Comparison of ENCODE assay signal across 25 cellular contexts in the genomic region with DNA sequence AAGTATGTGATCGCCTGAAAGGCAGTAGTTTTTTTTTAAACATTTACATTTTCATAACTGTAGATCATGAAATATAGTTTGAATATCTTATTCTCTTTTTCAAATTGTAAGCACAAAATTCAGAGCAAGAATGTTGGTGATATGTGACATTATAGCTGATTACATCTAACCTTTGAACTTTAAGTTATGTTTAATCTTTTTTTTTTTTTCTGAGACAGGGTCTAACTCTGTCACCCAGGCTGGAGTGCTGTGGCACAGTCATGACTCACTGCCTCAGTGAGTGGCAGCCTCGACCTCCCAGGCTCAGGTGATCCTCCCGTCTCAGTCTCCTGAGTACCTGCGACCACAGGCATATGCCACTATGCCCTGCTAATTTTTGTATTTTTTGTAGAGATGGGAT.
DNase-seq lines count a peak whose midpoint lies in the region; ATAC-seq, FAIRE-seq and TF ChIP-seq lines count a peak whose summit lies in the region.
"Had no signal": no experiment of that assay in that cellular context is flagged by ENCODE, and none has a peak within 500 bp of the region (broad histone marks: within the 10 kb centered on the region; RNA-seq: fewer than 3 reads in every experiment).

No MANE protein-coding gene starts in this region.

- H3K23ac ChIP-seq in H1 (ENCODE audit: insufficient read length), result no peak overlapping the region

- no peak overlapping the region for H2AK5ac ChIP-seq in H1 (ENCODE audit: low read depth, low read length)

- no peak overlapping the region for H3K4ac ChIP-seq in H1 (replicated peaks; ENCODE audit: insufficient read length, low read depth, low read length)

- no peak for TF ChIP-seq RAD21 in A549 (conservative IDR thresholded peaks at IDR 0.05 in 1 of 2, IDR thresholded peaks at IDR 0.05 in 1 of 2)
- no peak for TF ChIP-seq RAD21 in H1 (IDR thresholded peaks at IDR 0.05 in 1 of 2, conservative IDR thresholded peaks at IDR 0.05 in 1 of 2; ENCODE audit: low read depth in 2 of 2, low read length in 2 of 2)

- no peak overlapping the region for H2BK5ac ChIP-seq in H1 (ENCODE audit: low read depth, low read length)

- H4K20me1 ChIP-seq in PC-3 (ENCODE audit: low read length) (no peaks in the 10 kb centered on the region), H1 (replicated peaks in 1 of 2; ENCODE audit: control insufficient read depth in 1 of 2, insufficient read depth in 2 of 2, low read length in 2 of 2) (peaks cover 0 to 2% of the 10 kb centered on the region in 2 experiments), neural progenitor cell (ENCODE audit: low read depth) (peaks cover 4% of the 10 kb centered on the region)

- peaks cover 50% of the 10 kb centered on the region for H3K4me1 Mint-ChIP-seq in neural progenitor cell
- peaks cover 0 to 1% of the 10 kb centered on the region in 2 donors for H3K4me1 Mint-ChIP-seq in immature natural killer cell
- H3K4me1 Mint-ChIP-seq: T-helper 17 cell had no signal

- H3K36me3 ChIP-seq in PC-3 (ENCODE audit: low read depth, low read length) (no peaks in the 10 kb centered on the region), H1 (ENCODE audit: control insufficient read depth in 2 of 4, insufficient read depth in 4 of 4, low read length in 3 of 4) (peaks cover 0 to 6% (median 0%) of the 10 kb centered on the region in 4 experiments; a peak in 1 of 8 replicates), neural progenitor cell (no peaks in the 10 kb centered on the region), BE2C (no peaks in the 10 kb centered on the region)
- H3K36me3 ChIP-seq: neutrophil had no signal

- H3K56ac ChIP-seq in H1 (replicated peaks; ENCODE audit: insufficient read length, low read depth, low read length), result no peak overlapping the region

- H2BK20ac ChIP-seq in H1 (ENCODE audit: low read length), result no peak overlapping the region

- TF ChIP-seq CTCF in A549 (IDR thresholded peaks at IDR 0.05), result no peak
- no peak for TF ChIP-seq CTCF in PC-3 (conservative IDR thresholded peaks at IDR 0.05; ENCODE audit: low read depth, low read length)
- no peak for TF ChIP-seq CTCF in H1 (IDR thresholded peaks at IDR 0.05; ENCODE audit: control extremely low read depth in 1 of 3, insufficient read depth in 1 of 3, low read depth in 1 of 3, low read length in 3 of 3)
- no peak for TF ChIP-seq CTCF in neural progenitor cell (IDR thresholded peaks at IDR 0.05)
- TF ChIP-seq CTCF in BE2C (IDR thresholded peaks at IDR 0.05; ENCODE audit: low read depth, low read length), result no peak

- no peak overlapping the region for H2BK15ac ChIP-seq in H1 (ENCODE audit: low read length)

- H3K27me3 ChIP-seq in PC-3 (ENCODE audit: low read length) (no peaks in the 10 kb centered on the region), H1 (replicated peaks in 1 of 4; ENCODE audit: control insufficient read depth in 3 of 4, extremely low read depth in 1 of 4, insufficient read depth in 3 of 4, low read length in 3 of 4) (peaks cover 0 to 18% (median 11%) of the 10 kb centered on the region in 4 experiments; a peak in 6 of 7 replicates), neural progenitor cell (no peaks in the 10 kb centered on the region), BE2C (peaks cover 23% of the 10 kb centered on the region)

- H3K4me3 Mint-ChIP-seq in neural progenitor cell (peak overlapping the region; percentile 90), immature natural killer cell (no peak overlapping the region)
- H3K4me3 Mint-ChIP-seq: CD4-positive, alpha-beta T cell; stimulated activated naive B cell treated with anti-CD40 and anti-IgM and Interleukin-4, amounts not matched to agents 10 μg/mL and 1 μg/mL and 100 μg/mL, for 72 hours; T-helper 17 cell had no signal

- FAIRE-seq in A549 (lab: Jason Lieb, UNC) (no peak), H1 (lab: Jason Lieb, UNC) (no peak)
- FAIRE-seq: A204.1, urothelium cell line had no signal

- no peak for TF ChIP-seq EP300 in A549 (IDR thresholded peaks at IDR 0.05)
- no peak for TF ChIP-seq EP300 in H1 (IDR thresholded peaks at IDR 0.05; ENCODE audit: borderline replicate concordance in 1 of 2, low read depth in 2 of 2, low read length in 2 of 2)

- no peak overlapping the region for H2BK120ac ChIP-seq in H1 (replicated peaks; ENCODE audit: low read depth, low read length)

- no peak overlapping the region for H3K14ac ChIP-seq in H1 (ENCODE audit: insufficient read length)

- DNase-seq in A549 (ENCODE audit: low read depth in 1 of 2, low spot score in 1 of 2) (no peak), PC-3 (no peak), H1 (ENCODE audit: low read depth in 1 of 2, low spot score in 2 of 2) (no peak), neural progenitor cell (ENCODE audit: low spot score) (no peak), BE2C (no peak), immature natural killer cell (no peak)
- DNase-seq in stimulated activated CD8-positive, alpha-beta memory T cell treated with anti-CD3 and anti-CD28 coated beads, Interleukin-4, amount 100 ng/mL, for 48 hours, result no peak
- DNase-seq: activated CD4-positive, alpha-beta T cell treated with anti-CD3 and anti-CD28 coated beads, Interleukin-2, amount 50 U/mL, for 48 hours; activated naive CD4-positive, alpha-beta T cell treated with Interleukin-2 at 50 U/mL for 16 hours; activated T-cell treated with anti-CD3 and anti-CD28 coated beads, Interleukin-2, amount 50 U/mL, for 72 hours; CD4-positive, alpha-beta T cell; hippocampal formation; left colon; MV-4-11; NCI-H1436; NCI-H226; NCI-H526 treated with DMSO at 0.1 percent for 48 hours; NK-92 treated with Interleukin-12 subunit alpha and Interleukin-12 subunit beta, amount 100 ng/mL, for 24 hours; stimulated activated naive B cell treated with anti-CD40 and anti-IgM and Interleukin-4, amounts not matched to agents 10 μg/mL and 1 μg/mL and 100 μg/mL, for 72 hours; T-helper 17 cell had no signal

- no TSS peak for BruUV-seq in PC-3 (replicated peaks; lab: Mats Ljungman, UMichigan)

- H3K23me2 ChIP-seq in H1 (ENCODE audit: low read depth, low read length), result peaks cover 15% of the 10 kb centered on the region; the same call in 1 of the 2 replicates

- H3K4me1 ChIP-seq in A549, result peaks cover 29% of the 10 kb centered on the region
- H3K4me1 ChIP-seq in PC-3 (ENCODE audit: insufficient read depth, low read length), result peaks cover 34% of the 10 kb centered on the region
- peaks cover 0 to 6% (median 3%) of the 10 kb centered on the region in 4 experiments; a peak in 4 of 7 replicates for H3K4me1 ChIP-seq in H1 (replicated peaks in 1 of 4; ENCODE audit: control insufficient read depth in 3 of 4, insufficient read depth in 4 of 4, low read length in 3 of 4)
- H3K4me1 ChIP-seq in neural progenitor cell, result peaks cover 25% of the 10 kb centered on the region
- H3K4me1 ChIP-seq in BE2C, result no peaks in the 10 kb centered on the region

- H3F3A ChIP-seq in PC-3 (ENCODE audit: low read length, unreplicated experiment) (no peaks in the 10 kb centered on the region), neural progenitor cell (ENCODE audit: low read depth) (peaks cover 48% of the 10 kb centered on the region)

- H3K9me3 ChIP-seq in A549, result no peaks in the 10 kb centered on the region
- H3K9me3 ChIP-seq in PC-3 (ENCODE audit: low read length), result no peaks in the 10 kb centered on the region
- H3K9me3 ChIP-seq in H1 (ENCODE audit: insufficient read depth in 2 of 2, low read depth in 1 of 2, low read length in 1 of 2), result no peaks in the 10 kb centered on the region
- no peaks in the 10 kb centered on the region for H3K9me3 ChIP-seq in neural progenitor cell (ENCODE audit: low read depth)
- no peaks in the 10 kb centered on the region for H3K9me3 ChIP-seq in BE2C
- H3K9me3 ChIP-seq: neutrophil had no signal

- TF ChIP-seq POLR2A in A549 (IDR thresholded peaks at IDR 0.05; ENCODE audit: low read length), result no peak
- no peak for TF ChIP-seq POLR2A in H1 (IDR thresholded peaks at IDR 0.05; ENCODE audit: control extremely low read depth in 1 of 2, low read depth in 2 of 2, low read length in 2 of 2)

- H4K8ac ChIP-seq in H1 (ENCODE audit: extremely low read depth, insufficient read depth, low read length), result no peak overlapping the region

- H3K18ac ChIP-seq in H1 (ENCODE audit: extremely low read depth, low read length), result no peak overlapping the region

- H4K5ac ChIP-seq in H1 (ENCODE audit: insufficient read length, low read depth, low read length), result no peak overlapping the region

- H2BK12ac ChIP-seq in H1 (ENCODE audit: low read depth, low read length), result 0 out of 2 replicates have a peak overlapping the region, but pooled peaks have one; percentile 30

- H3K4me3 ChIP-seq in A549 (no peak overlapping the region), PC-3 (ENCODE audit: low read length) (no peak overlapping the region), H1 (ENCODE audit: extremely low read depth in 1 of 4, insufficient read depth in 2 of 4, low read depth in 3 of 4, low read length in 4 of 4) (no peak overlapping the region), neural progenitor cell (no peak overlapping the region), BE2C (ENCODE audit: low read depth, low read length) (no peak overlapping the region)

- no peaks in the 10 kb centered on the region for H3K79me1 ChIP-seq in H1 (ENCODE audit: low read depth, low read length)

- H3K27ac Mint-ChIP-seq in neural progenitor cell, result peak overlapping the region; percentile 93
- H3K27ac Mint-ChIP-seq in immature natural killer cell, result no peak overlapping the region
- H3K27ac Mint-ChIP-seq: activated T-cell treated with anti-CD3 and anti-CD28 coated beads, Interleukin-2, amount 50 U/mL, for 72 hours; CD4-positive, alpha-beta T cell; T-helper 17 cell had no signal

- no peak overlapping the region for H4K91ac ChIP-seq in H1 (replicated peaks; ENCODE audit: insufficient read length, low read length)

- H2AFZ ChIP-seq in PC-3 (ENCODE audit: low read length), result no peak overlapping the region
- no peak overlapping the region for H2AFZ ChIP-seq in H1 (ENCODE audit: low read length)
- no peak overlapping the region for H2AFZ ChIP-seq in neural progenitor cell (replicated peaks)

- peak overlapping the region; percentile 77; the same call in 1 of the 2 replicates for H3K9ac ChIP-seq in PC-3 (ENCODE audit: low read length)
- H3K9ac ChIP-seq in H1 (replicated peaks in 1 of 4; ENCODE audit: extremely low read depth in 1 of 4, low read depth in 3 of 4, low read length in 3 of 4), result no peak overlapping the region
- H3K9ac ChIP-seq in neural progenitor cell, result no peak overlapping the region

- H3K9me3 Mint-ChIP-seq in neural progenitor cell (peaks cover 22% of the 10 kb centered on the region), immature natural killer cell (peaks cover 0 to 6% (median under 1%) of the 10 kb centered on the region in 6 donors)
- H3K9me3 Mint-ChIP-seq: activated T-cell treated with anti-CD3 and anti-CD28 coated beads, Interleukin-2, amount 50 U/mL, for 72 hours had no signal

- no peak for ATAC-seq in A549
- ATAC-seq in PC-3, result no peak
- no peak for ATAC-seq in HG02642 (IDR thresholded peaks at IDR 0.05; ENCODE audit: poor library complexity, unreplicated experiment)
- ATAC-seq: activated CD4-positive, CD25-positive, alpha-beta regulatory T cell treated with anti-CD3 and anti-CD28 coated beads, Interleukin-2, amount 50 U/mL, for 24 hours; activated T-cell treated with anti-CD3 and anti-CD28 coated beads, Interleukin-2, amount 50 U/mL, for 72 hours; left colon; stimulated activated naive B cell treated with anti-CD40 and anti-IgM and Interleukin-4, amounts not matched to agents 10 μg/mL and 1 μg/mL and 100 μg/mL, for 72 hours; T-helper 17 cell had no signal

- H3K27ac ChIP-seq in A549 (peak overlapping the region; percentile 92 to 94; a peak in 5 of 6 replicates), PC-3 (ENCODE audit: low read length) (peak overlapping the region; percentile 79), H1 (ENCODE audit: low read depth, low read length) (no peak overlapping the region), neural progenitor cell (no peak overlapping the region)
- H3K27ac ChIP-seq: neutrophil had no signal

- H3K79me2 ChIP-seq in PC-3 (ENCODE audit: low read length) (0 out of 2 replicates have a peak, but pooled peaks cover 3% of the 10 kb centered on the region), H1 (ENCODE audit: control insufficient read depth in 1 of 2, insufficient read depth in 2 of 2, low read length in 2 of 2) (no peaks in the 10 kb centered on the region), neural progenitor cell (ENCODE audit: low read depth) (peaks cover 38% of the 10 kb centered on the region)

- 59% methylated on average over 4 of the region's 4 CpGs for WGBS in A549 (ENCODE audit: missing lambda C conversion rate)
- 72% methylated on average over 4 of the region's 4 CpGs; no CpG with 5 or more reads in 1 of the 2 experiments for WGBS in H1 (ENCODE audit: extremely low coverage in 1 of 2, insufficient coverage in 1 of 2, insufficient read length in 1 of 2, insufficient replicate concordance in 2 of 2, low coverage in 1 of 2, low lambda C conversion rate in 2 of 2, missing lambda C conversion rate in 1 of 2), 2 experiments

- H3K9me2 ChIP-seq in PC-3 (replicated peaks; ENCODE audit: low read length), result no peaks in the 10 kb centered on the region

- intact Hi-C loops in PC-3 (cut with micrococcal nuclease), result loop anchor here (2.0 kb wide), 1 partner anchor 89 kb away; no protein-coding TSS in a partner anchor

- H3K36me3 Mint-ChIP-seq in neural progenitor cell, result peaks cover 18% of the 10 kb centered on the region
- H3K36me3 Mint-ChIP-seq in immature natural killer cell, result no peaks in the 10 kb centered on the region

- H3K27me3 Mint-ChIP-seq in neural progenitor cell (ENCODE audit: insufficient read depth, low read depth), result peaks cover 6% of the 10 kb centered on the region
- peaks cover 5 to 30% (median 14%) of the 10 kb centered on the region in 3 donors for H3K27me3 Mint-ChIP-seq in immature natural killer cell (ENCODE audit: low read depth in 3 of 3)

- CTCF ChIA-PET in A549 (lab: Yijun Ruan, JAX) (interaction anchor here (0.6 to 1.4 kb wide), 5 partner anchors 8 to 1007 kb away, joined by 3 to 5 read pairs (median 3); no protein-coding TSS in a partner anchor), PC-3 (lab: Charles Lee) (interaction anchor here (0.6 to 0.8 kb wide), 2 partner anchors 18 to 283 kb away, joined by 3 to 4 read pairs; no protein-coding TSS in a partner anchor), H1 (lab: Charles Lee; ENCODE audit: partially characterized antibody) (interaction anchor here (0.6 kb wide), 1 partner anchor 408 kb away, joined by 3 read pairs; no protein-coding TSS in a partner anchor)

- peak overlapping the region; percentile 97 for H3K4me2 ChIP-seq in A549
- H3K4me2 ChIP-seq in PC-3 (ENCODE audit: low read length), result peak overlapping the region; percentile 98
- peak overlapping the region in 1 of 2 experiments; percentile 94; a peak in 1 of 4 replicates for H3K4me2 ChIP-seq in H1 (ENCODE audit: insufficient read depth in 1 of 2, low read depth in 2 of 2, low read length in 2 of 2)
- peak overlapping the region; percentile 99 for H3K4me2 ChIP-seq in neural progenitor cell

- POLR2A ChIA-PET in A549 (lab: Yijun Ruan, JAX) (interaction anchor here (0.6 to 2.1 kb wide), 4 partner anchors 19 to 375 kb away, joined by 4 to 7 read pairs (median 5); no protein-coding TSS in a partner anchor), PC-3 (lab: Charles Lee; ENCODE audit: unreplicated experiment) (interaction anchor here (0.6 to 0.7 kb wide), 2 partner anchors 15 to 82 kb away, joined by 5 to 6 read pairs; no protein-coding TSS in a partner anchor), H1 (lab: Charles Lee; ENCODE audit: partially characterized antibody) (interaction anchor here (0.6 kb wide), 1 partner anchor 30 kb away, joined by 3 read pairs; no protein-coding TSS in a partner anchor)

Comparison
In these comparisons a context has a peak if more than half of its experiments do, and no peak if none do; other contexts are left out.
1. H3K27ac ChIP-seq: peak in A549 (2 of 2) and PC-3 (single experiment); none in H1 (single experiment) and neural progenitor cell (single experiment).